1 cellular context compared by ENCODE assay signal in genomic region chr5:78648359-78649219, GRCh38.
A peak's percentile ranks its signal among the peaks of the same experiment; 100 is the strongest.
TF ChIP-seq lines count a peak whose summit lies in the region.

Gene LHFPL2 (minus strand): TSS chr5:78648772. CDS start chr5:78510213, 138,559 bp downstream.

TF ChIP-seq in HEK293, 187 proteins besides CTCF, POLR2A, EP300 and RAD21 (continued from another document):
- peak; percentile 23; the same call in 1 of the 2 replicates for TF ChIP-seq PRDM10 (tag by site-specific recombination; IDR thresholded peaks at IDR 0.05)
- TF ChIP-seq KLF1 (tag by site-specific recombination; IDR thresholded peaks at IDR 0.05), result no peak
- 0 out of 2 replicates have a peak, but pooled peaks have one; percentile 30 for TF ChIP-seq ZNF2 (tag by site-specific recombination; IDR thresholded peaks at IDR 0.05)
- no peak for TF ChIP-seq ZNF513 (tag by site-specific recombination; IDR thresholded peaks at IDR 0.05)
- TF ChIP-seq ZBTB26 (tag by site-specific recombination; optimal IDR thresholded peaks at IDR 0.05), result peak; percentile 90
- TF ChIP-seq ZNF350 (tag by site-specific recombination; IDR thresholded peaks at IDR 0.05), result no peak
- TF ChIP-seq YY1 (tag by site-specific recombination; IDR thresholded peaks at IDR 0.05), result no peak
- no peak for TF ChIP-seq ZNF274 (IDR thresholded peaks at IDR 0.05; ENCODE audit: low read length)
- TF ChIP-seq ZNF274 (tag by site-specific recombination; IDR thresholded peaks at IDR 0.05; ENCODE audit: borderline replicate concordance), result no peak
- TF ChIP-seq ZSCAN30 (tag by site-specific recombination; IDR thresholded peaks at IDR 0.05), result no peak
- TF ChIP-seq ZNF660 (tag by site-specific recombination; IDR thresholded peaks at IDR 0.05), result 0 out of 2 replicates have a peak, but pooled peaks have one; percentile 19
- peak; percentile 21 for TF ChIP-seq ZBTB17 (tag by site-specific recombination; IDR thresholded peaks at IDR 0.05)
- 0 out of 2 replicates have a peak, but pooled peaks have one; percentile 20 for TF ChIP-seq ZBTB7A (tag by site-specific recombination; IDR thresholded peaks at IDR 0.05; ENCODE audit: low read depth)
- TF ChIP-seq ZNF777 (tag by site-specific recombination; IDR thresholded peaks at IDR 0.05; ENCODE audit: borderline replicate concordance), result peak; percentile 52; the same call in 1 of the 2 replicates
- TF ChIP-seq TSHZ1 (tag by site-specific recombination; IDR thresholded peaks at IDR 0.05; ENCODE audit: borderline replicate concordance), result no peak
- no peak for TF ChIP-seq ZNF248 (tag by site-specific recombination; IDR thresholded peaks at IDR 0.05)
- TF ChIP-seq FEZF1 (tag by site-specific recombination; IDR thresholded peaks at IDR 0.05), result no peak
- no peak for TF ChIP-seq ZNF843 (tag by site-specific recombination; IDR thresholded peaks at IDR 0.05)
- TF ChIP-seq ZNF174 (tag by site-specific recombination; IDR thresholded peaks at IDR 0.05), result no peak
- TF ChIP-seq ZFP69B (tag by site-specific recombination; IDR thresholded peaks at IDR 0.05), result peak; percentile 10; the same call in 1 of the 2 replicates
- TF ChIP-seq ZNF133 (tag by site-specific recombination; IDR thresholded peaks at IDR 0.05), result no peak
- no peak for TF ChIP-seq PRDM6 (tag by site-specific recombination; IDR thresholded peaks at IDR 0.05)
- TF ChIP-seq SETDB1 (IDR thresholded peaks at IDR 0.05; ENCODE audit: insufficient read length, low read length), result no peak
- TF ChIP-seq ZNF610 (tag by site-specific recombination; IDR thresholded peaks at IDR 0.05; ENCODE audit: borderline replicate concordance), result no peak
- no peak for TF ChIP-seq ZNF311 (tag by site-specific recombination; IDR thresholded peaks at IDR 0.05; ENCODE audit: borderline replicate concordance)
- no peak for TF ChIP-seq TCF7L2 (IDR thresholded peaks at IDR 0.05; ENCODE audit: borderline replicate concordance, low read depth, low read length)
- TF ChIP-seq IKZF3 (tag by site-specific recombination; IDR thresholded peaks at IDR 0.05), result no peak
- no peak for TF ChIP-seq ZBTB21 (tag by site-specific recombination; IDR thresholded peaks at IDR 0.05)
- no peak for TF ChIP-seq ZNF704 (tag by site-specific recombination; IDR thresholded peaks at IDR 0.05)
- peak; percentile 76 for TF ChIP-seq SP3 (tag by site-specific recombination; IDR thresholded peaks at IDR 0.05)
- no peak for TF ChIP-seq ZNF558 (tag by site-specific recombination; IDR thresholded peaks at IDR 0.05)
- no peak for TF ChIP-seq ZNF148 (tag by site-specific recombination; IDR thresholded peaks at IDR 0.05; ENCODE audit: borderline replicate concordance)
- no peak for TF ChIP-seq ZNF266 (tag by site-specific recombination; IDR thresholded peaks at IDR 0.05; ENCODE audit: low read depth)
- no peak for TF ChIP-seq ZBTB1 (tag by site-specific recombination; IDR thresholded peaks at IDR 0.05)
- TF ChIP-seq ZBTB20 (tag by site-specific recombination; IDR thresholded peaks at IDR 0.05), result peak; percentile 79; the same call in 1 of the 2 replicates
- no peak for TF ChIP-seq PRDM2 (tag by site-specific recombination; IDR thresholded peaks at IDR 0.05; ENCODE audit: borderline replicate concordance)
TF ChIP-seq in HEK293: peak in this region for 30.
